ENCODE assay signal across 8 cellular contexts in the genomic region with DNA sequence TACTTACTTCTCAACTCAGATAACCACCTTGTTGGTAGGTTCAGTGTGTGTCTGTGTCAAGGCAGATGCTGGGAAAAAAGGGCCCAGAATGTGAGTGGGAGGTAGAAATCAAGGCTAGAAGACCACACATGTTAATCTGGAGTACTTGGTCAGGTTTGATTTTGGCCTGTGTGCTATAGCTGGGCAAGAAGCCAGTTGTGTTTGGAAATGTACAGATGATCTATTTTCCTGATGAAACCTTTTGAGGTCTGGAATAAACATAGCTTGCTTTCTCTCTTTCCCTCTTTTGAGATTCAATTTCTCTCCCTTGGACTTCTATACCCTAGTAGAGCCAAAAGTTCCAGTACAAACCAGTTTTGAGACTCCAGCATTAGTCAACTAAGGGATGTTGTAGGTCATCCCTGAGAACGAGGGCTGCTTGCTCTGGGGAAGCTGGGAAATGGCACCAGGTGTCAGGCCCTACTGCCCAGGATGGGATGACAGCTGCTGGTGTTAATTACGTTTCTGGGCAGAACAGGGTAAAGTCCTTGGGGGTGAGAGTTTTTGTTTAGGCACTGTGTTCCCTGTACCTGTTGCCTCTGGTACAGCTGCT. TPM values are rescaled to one million over a fixed set of nuclear protein-coding genes. Genes with fewer than 3 reads are reported as not detected.
DNase-seq lines count a peak whose midpoint lies in the region; ATAC-seq, FAIRE-seq and TF ChIP-seq lines count a peak whose summit lies in the region.

No MANE protein-coding gene starts in this region.

- no peak for FAIRE-seq in GM12892 (lab: Jason Lieb, UNC)

- H3K4me3 Mint-ChIP-seq in naive thymus-derived CD8-positive, alpha-beta T cell = no peak overlapping the region

- peak; percentile 65 for DNase-seq in DMS153 (lab: John Stamatoyannopoulos, UW)
- peak; percentile 73 for DNase-seq in NCI-H2171 (lab: John Stamatoyannopoulos, UW)
- peak; percentile 68 for DNase-seq in cerebellar cortex (ENCODE audit: low spot score)
- DNase-seq in naive thymus-derived CD8-positive, alpha-beta T cell = no peak
- no peak for DNase-seq in GM12892 (ENCODE audit: insufficient read length)
- DNase-seq in activated effector memory CD4-positive, alpha-beta T cell treated with Interleukin-2 at 50 U/mL for 16 hours = no peak
- DNase-seq in GOT3 (lab: John Stamatoyannopoulos, UW) = no peak

- H3K4me1 Mint-ChIP-seq in naive thymus-derived CD8-positive, alpha-beta T cell = peaks cover 65 to 95% (median 92%) of the 10 kb centered on the region in 4 donors

- H3K36me3 Mint-ChIP-seq in naive thymus-derived CD8-positive, alpha-beta T cell = peaks cover 0 to 16% (median 11%) of the 10 kb centered on the region in 3 donors

- POLR2A ChIA-PET in naive thymus-derived CD8-positive, alpha-beta T cell (lab: Charles Lee) = no interaction called here

- H3K27ac Mint-ChIP-seq in naive thymus-derived CD8-positive, alpha-beta T cell = peak overlapping the region in 9 of 10 donors; percentile 24 to 88 (median 62)

- ATAC-seq in naive thymus-derived CD8-positive, alpha-beta T cell = no peak
- no peak for ATAC-seq in GM21529 (IDR thresholded peaks at IDR 0.05; ENCODE audit: unreplicated experiment)

- no peak for TF ChIP-seq POLR2A in GM12892 (IDR thresholded peaks at IDR 0.05; ENCODE audit: low read depth, low read length)

- no peaks in the 10 kb centered on the region for H3K27me3 Mint-ChIP-seq in naive thymus-derived CD8-positive, alpha-beta T cell

- H3K9me3 Mint-ChIP-seq in naive thymus-derived CD8-positive, alpha-beta T cell = no peaks in the 10 kb centered on the region

RNA-seq across cellular contexts. Expression of gene MAPKAPK2, which starts 15.8 kb away (rescaled TPM):
- total RNA-seq in naive thymus-derived CD8-positive, alpha-beta T cell = 10 to 100 TPM; 52.2 to 55.8 TPM
- polyA plus RNA-seq in naive thymus-derived CD8-positive, alpha-beta T cell = 1 to 10 TPM; 1.3 to 2.5 (median 1.6) TPM
- polyA plus RNA-seq in GM12892 (2012; ENCODE audit: missing spikeins) = 37.5 TPM

Comparison
In these comparisons a context has a peak if more than half of its experiments do, and no peak if none do; other contexts are left out.
1. DNase-seq: peak in DMS153 (single experiment), NCI-H2171 (single experiment) and cerebellar cortex (single experiment); none in naive thymus-derived CD8-positive, alpha-beta T cell (0 of 10), GM12892 (single experiment), activated effector memory CD4-positive, alpha-beta T cell treated with Interleukin-2 at 50 U/mL for 16 hours (single experiment) and GOT3 (single experiment).